2 cellular contexts compared by ENCODE assay signal in the genomic region with DNA sequence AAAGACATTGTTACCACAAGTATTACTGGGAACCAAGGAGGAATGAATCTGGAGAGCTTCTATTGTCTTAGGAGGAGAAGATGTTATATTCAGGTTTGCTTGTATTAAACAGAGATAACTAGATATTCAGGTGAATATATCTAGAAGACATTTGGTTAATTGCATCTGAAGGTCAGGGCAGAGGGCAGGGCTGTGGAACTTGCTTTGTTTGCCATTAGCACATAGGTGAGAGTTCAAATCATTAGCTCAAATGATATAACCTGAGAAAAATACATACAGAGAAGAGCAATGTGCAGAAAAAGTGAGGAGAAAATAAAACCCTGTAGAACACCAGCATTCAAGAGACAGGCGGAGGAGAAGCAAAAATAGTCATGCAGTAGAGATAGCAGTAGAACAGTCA.
A peak's percentile ranks its signal among the peaks of the same experiment; 100 is the strongest.
TF ChIP-seq lines count a peak whose summit lies in the region.

No MANE protein-coding gene starts in this region.

TF ChIP-seq in liver, 16 proteins besides CTCF, POLR2A, EP300 and RAD21 (continued from another document):
- TF ChIP-seq YY1 (IDR thresholded peaks at IDR 0.05), result no peak
- peak; percentile 27 to 58 for TF ChIP-seq HNF4A (conservative IDR thresholded peaks at IDR 0.05)
- TF ChIP-seq, protein P1, sequence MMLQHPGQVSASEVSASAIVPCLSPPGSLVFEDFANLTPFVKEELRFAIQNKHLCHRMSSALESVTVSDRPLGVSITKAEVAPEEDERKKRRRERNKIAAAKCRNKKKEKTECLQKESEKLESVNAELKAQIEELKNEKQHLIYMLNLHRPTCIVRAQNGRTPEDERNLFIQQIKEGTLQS (IDR thresholded peaks at IDR 0.05), result no peak
- no peak for TF ChIP-seq GABPA (IDR thresholded peaks at IDR 0.05 in 1 of 2, conservative IDR thresholded peaks at IDR 0.05 in 1 of 2)
TF ChIP-seq in liver: peak in this region for 1.

TF ChIP-seq in HepG2, 621 proteins besides CTCF, POLR2A, EP300 and RAD21 (continued from another document):
- no peak for TF ChIP-seq SP1 (IDR thresholded peaks at IDR 0.05)
- TF ChIP-seq SP1 (CRISPR knock-in tag; IDR thresholded peaks at IDR 0.05), result no peak
- TF ChIP-seq DNMT3B (CRISPR knock-in tag; conservative IDR thresholded peaks at IDR 0.05), result no peak
- TF ChIP-seq SMAD1 (CRISPR knock-in tag; IDR thresholded peaks at IDR 0.05; ENCODE audit: borderline replicate concordance, low read depth), result no peak
